Comparison of ENCODE assay signal across 10 cellular contexts in the genomic region with DNA sequence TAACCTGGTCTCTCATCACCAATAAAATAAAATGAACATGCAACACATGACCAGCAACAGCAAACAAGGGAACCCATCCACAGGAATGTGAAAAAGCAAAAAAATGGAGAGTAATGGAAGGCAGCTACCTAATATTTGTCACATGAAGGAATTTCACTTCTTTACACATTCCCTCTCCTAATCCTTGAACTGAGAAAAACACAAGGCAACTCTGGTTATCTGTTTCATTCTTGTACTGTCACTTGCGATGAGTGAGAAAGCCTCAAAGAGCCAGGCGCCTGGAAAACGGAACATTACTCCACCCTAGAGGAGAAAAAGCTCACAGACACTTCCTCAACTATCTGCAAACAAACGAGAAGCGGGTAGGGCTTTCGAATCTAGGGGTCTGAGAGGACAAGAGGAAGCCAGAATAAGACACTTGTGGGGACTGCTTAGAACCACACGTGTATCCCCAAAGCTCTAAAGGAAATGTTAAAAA. TPM values are rescaled to one million over a fixed set of nuclear protein-coding genes. Genes with fewer than 3 reads are reported as not detected.
A peak's percentile ranks its signal among the peaks of the same experiment; 100 is the strongest.
DNase-seq lines count a peak whose midpoint lies in the region; ATAC-seq and TF ChIP-seq lines count a peak whose summit lies in the region.
"Had no signal": no experiment of that assay in that cellular context is flagged by ENCODE, and none has a peak within 500 bp of the region (broad histone marks: within the 10 kb centered on the region; RNA-seq: fewer than 3 reads in every experiment).

No MANE protein-coding gene starts in this region.

- peak; percentile 81 to 87 for ATAC-seq in naive B cell (ENCODE audit: low read depth in 2 of 2)
- no peak for ATAC-seq in HG03139 (IDR thresholded peaks at IDR 0.05; ENCODE audit: unreplicated experiment)

- H3K79me2 ChIP-seq in KMS-11 (ENCODE audit: insufficient read depth, low read depth), result no peaks in the 10 kb centered on the region

- no peaks in the 10 kb centered on the region for H3K36me3 Mint-ChIP-seq in naive B cell
- H3K36me3 Mint-ChIP-seq: activated naive CD8-positive, alpha-beta T cell had no signal

- H3K4me1 Mint-ChIP-seq in naive B cell, result peaks cover 12 to 19% (median 15%) of the 10 kb centered on the region in 3 donors

- no peaks in the 10 kb centered on the region for H3K9me3 Mint-ChIP-seq in naive B cell

- H3K27ac ChIP-seq in KMS-11, result peak overlapping the region; percentile 3; the same call in 1 of the 2 replicates
- peak overlapping the region; percentile 41 to 52 (median 51) for H3K27ac ChIP-seq in esophagus muscularis mucosa (replicated peaks in 1 of 4)
- H3K27ac ChIP-seq: C4-2B had no signal

- no peaks in the 10 kb centered on the region for H3K36me3 ChIP-seq in KMS-11 (ENCODE audit: insufficient read depth)
- no peaks in the 10 kb centered on the region for H3K36me3 ChIP-seq in esophagus muscularis mucosa

- no peak for TF ChIP-seq EP300 in esophagus muscularis mucosa (IDR thresholded peaks at IDR 0.05)

- peak overlapping the region; percentile 45; the same call in 1 of the 2 replicates for H3K4me2 ChIP-seq in KMS-11

- H3K27me3 ChIP-seq in KMS-11 (ENCODE audit: insufficient read depth, low read depth), result no peaks in the 10 kb centered on the region
- H3K27me3 ChIP-seq in esophagus muscularis mucosa, result no peaks in the 10 kb centered on the region

- no peaks in the 10 kb centered on the region for H3K9me3 ChIP-seq in esophagus muscularis mucosa

- H4K20me1 ChIP-seq in KMS-11 (ENCODE audit: insufficient read depth), result no peaks in the 10 kb centered on the region

- H3K27me3 Mint-ChIP-seq in naive B cell, result no peaks in the 10 kb centered on the region
- H3K27me3 Mint-ChIP-seq: activated naive CD8-positive, alpha-beta T cell had no signal

- H3K27ac Mint-ChIP-seq in naive B cell, result peak overlapping the region; percentile 52 to 92 (median 84)
- H3K27ac Mint-ChIP-seq: activated naive CD8-positive, alpha-beta T cell had no signal

- intact Hi-C loops in esophagus muscularis mucosa (cut with DNase I), result no loop called here

- DNase-seq in NCI-H2081 (lab: John Stamatoyannopoulos, UW) (peak; percentile 11 to 29), NCI-H2081 treated with DMSO at 0.1 percent for 48 hours (lab: John Stamatoyannopoulos, UW) (no peak), SKM-1 (lab: John Stamatoyannopoulos, UW; ENCODE audit: unreplicated experiment) (peak; percentile 81), esophagus muscularis mucosa (ENCODE audit: extremely low spot score) (no peak), naive B cell (peak; percentile 71), NCI-H187 (lab: John Stamatoyannopoulos, UW) (no peak)

- no peak overlapping the region for H3K9ac ChIP-seq in KMS-11

- peak overlapping the region in 6 of 8 donors; percentile 18 to 76 (median 70) for H3K4me3 Mint-ChIP-seq in naive B cell
- H3K4me3 Mint-ChIP-seq: activated naive CD8-positive, alpha-beta T cell had no signal

- H3K4me1 ChIP-seq in KMS-11 (ENCODE audit: low read depth, poor library complexity, severe bottlenecking) (peaks cover 23% of the 10 kb centered on the region), esophagus muscularis mucosa (peaks cover 10 to 16% (median 15%) of the 10 kb centered on the region in 4 donors)

- WGBS in esophagus muscularis mucosa, result 10% methylated on average over 7 of the region's 7 CpGs

- TF ChIP-seq POLR2A in esophagus muscularis mucosa (IDR thresholded peaks at IDR 0.05; ENCODE audit: low read depth), result no peak

- H3K4me3 ChIP-seq in KMS-11 (IDR thresholded peaks at IDR 0.05; ENCODE audit: insufficient read depth, low read depth, low read length) (no peak overlapping the region), esophagus muscularis mucosa (no peak overlapping the region)

- peak; percentile 69 for TF ChIP-seq CTCF in KMS-11 (conservative IDR thresholded peaks at IDR 0.05; ENCODE audit: low read depth, low read length)
- TF ChIP-seq CTCF in esophagus muscularis mucosa (IDR thresholded peaks at IDR 0.05), result peak; percentile 37 to 52 (median 50)

- H2AFZ ChIP-seq in KMS-11 (ENCODE audit: low read depth), result peak overlapping the region; percentile 1; the same call in 1 of the 2 replicates

RNA-seq across cellular contexts. Expression of a gene that starts 13.8 kb away (rescaled TPM):
- total RNA-seq in esophagus muscularis mucosa, result 1 to 10 TPM in 1 of 4 donors, under 1 TPM in 2, not detected in 1; 0.63 to 1.2 (median 0.66) TPM
- polyA plus RNA-seq in naive B cell (ENCODE audit: low read depth in 6 of 6), result 1 to 10 TPM in 1 of 6 donors, under 1 TPM in 3, not detected in 2; 0.13 to 1.2 (median 0.49) TPM

RNA-seq across cellular contexts. Expression of a gene that starts 13.9 kb away (rescaled TPM):
- 10 to 100 TPM; 17.4 to 22.0 (median 20.8) TPM for total RNA-seq in esophagus muscularis mucosa
- polyA plus RNA-seq in naive B cell (ENCODE audit: low read depth in 6 of 6), result 10 to 100 TPM in 5 of 6 donors, 1 to 10 TPM in 1; 9.2 to 30.3 (median 21.1) TPM

Comparison
In these comparisons a context has a peak if more than half of its experiments do, and no peak if none do; other contexts are left out.
1. DNase-seq: peak in NCI-H2081 (2 of 2), SKM-1 (single experiment) and naive B cell (single experiment); none in NCI-H2081 treated with DMSO at 0.1 percent for 48 hours (single experiment), esophagus muscularis mucosa (single experiment) and NCI-H187 (0 of 2).